In the genomic region with DNA sequence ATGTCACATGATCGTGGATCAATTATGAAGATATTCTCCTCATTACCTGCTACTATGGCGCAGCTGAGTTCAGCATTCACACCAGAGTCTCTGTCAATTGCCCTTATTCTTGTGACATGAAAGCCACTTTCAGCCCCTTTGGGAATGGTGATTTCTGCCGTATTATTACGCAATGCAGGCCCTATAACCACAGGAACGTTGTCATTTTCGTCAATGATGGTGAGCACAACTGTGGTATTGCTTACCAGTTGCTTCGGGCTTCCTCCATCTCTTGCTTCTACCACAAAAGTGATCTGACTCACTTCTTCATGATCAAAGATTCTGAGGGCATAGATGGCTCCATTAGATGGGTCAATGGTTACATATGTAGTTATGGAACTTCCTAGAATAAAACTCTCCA, we compare ENCODE assay signal across 9 cellular contexts. TPM values are rescaled to one million over a fixed set of nuclear protein-coding genes. Genes with fewer than 3 reads are reported as not detected.
DNase-seq lines count a peak whose midpoint lies in the region; ATAC-seq, FAIRE-seq and TF ChIP-seq lines count a peak whose summit lies in the region.
"Had no signal": no experiment of that assay in that cellular context is flagged by ENCODE, and none has a peak within 500 bp of the region (broad histone marks: within the 10 kb centered on the region; RNA-seq: fewer than 3 reads in every experiment).

No MANE protein-coding gene starts in this region.

- H3K27me3 Mint-ChIP-seq in GM23338 (ENCODE audit: insufficient read depth, low read depth, poor library complexity) (peaks cover 2% of the 10 kb centered on the region), astrocyte (ENCODE audit: low read depth, unreplicated experiment) (no peaks in the 10 kb centered on the region)
- no peaks in the 10 kb centered on the region for H3K27me3 Mint-ChIP-seq in activated naive CD4-positive, alpha-beta T cell treated with anti-CD3 and anti-CD28 coated beads for 36 hours (ENCODE audit: low read depth)

- CTCF ChIA-PET in A673 (lab: Charles Lee): no interaction called here
- CTCF ChIA-PET in activated naive CD4-positive, alpha-beta T cell treated with anti-CD3 and anti-CD28 coated beads for 36 hours (lab: Charles Lee): no interaction called here

- H3K9me3 Mint-ChIP-seq in GM23338: no peaks in the 10 kb centered on the region
- H3K9me3 Mint-ChIP-seq in astrocyte (ENCODE audit: unreplicated experiment): no peaks in the 10 kb centered on the region
- no peaks in the 10 kb centered on the region for H3K9me3 Mint-ChIP-seq in activated naive CD4-positive, alpha-beta T cell treated with anti-CD3 and anti-CD28 coated beads for 36 hours

- peak overlapping the region; percentile 80 for H3K4me3 ChIP-seq in GM23338
- peak overlapping the region; percentile 97 for H3K4me3 ChIP-seq in astrocyte (ENCODE audit: insufficient read depth, low read depth, low read length)
- H3K4me3 ChIP-seq in kidney (ENCODE audit: low read length in 2 of 2): peak overlapping the region; percentile 52 to 77
- peak overlapping the region; percentile 86 to 91 for H3K4me3 ChIP-seq in stomach smooth muscle (ENCODE audit: low read length in 2 of 2)
- no peak overlapping the region for H3K4me3 ChIP-seq in A673 (ENCODE audit: low read depth, low read length, poor library complexity, severe bottlenecking)
- H3K4me3 ChIP-seq: body of pancreas had no signal

- no peaks in the 10 kb centered on the region for H3F3A ChIP-seq in GM23338 (replicated peaks; ENCODE audit: low read depth)

- intact Hi-C loops in kidney (cut with DNase I) (no loop called here), A673 (cut with micrococcal nuclease; ENCODE audit: unreplicated experiment) (loop anchor here (5.0 kb wide), 3 partner anchors 132 to 403 kb away; no protein-coding TSS in a partner anchor)
- intact Hi-C loops in activated naive CD4-positive, alpha-beta T cell treated with anti-CD3 and anti-CD28 coated beads for 36 hours (cut with micrococcal nuclease): loop anchor here (10.0 kb wide), 1 partner anchor 1785 kb away; no protein-coding TSS in a partner anchor

- H3K27ac ChIP-seq in GM23338 (ENCODE audit: low read depth): no peak overlapping the region
- H3K27ac ChIP-seq in astrocyte (ENCODE audit: low read depth, low read length): peak overlapping the region; percentile 8
- peak overlapping the region in 1 of 2 donors; percentile 44 for H3K27ac ChIP-seq in kidney (ENCODE audit: low read depth in 2 of 2, low read length in 2 of 2)
- H3K27ac ChIP-seq in stomach smooth muscle (ENCODE audit: low read length): peak overlapping the region; percentile 25
- H3K27ac ChIP-seq in A673 (ENCODE audit: low read depth, low read length, poor library complexity, severe bottlenecking): no peak overlapping the region
- H3K27ac ChIP-seq: body of pancreas had no signal

- no TSS peak for BruUV-seq in A673 (replicated peaks; lab: Mats Ljungman, UMichigan)

- no peak for TF ChIP-seq CTCF in GM23338 (conservative IDR thresholded peaks at IDR 0.05; ENCODE audit: low read depth in 2 of 2)
- no peak for TF ChIP-seq CTCF in astrocyte (IDR thresholded peaks at IDR 0.05; ENCODE audit: insufficient read depth, low read depth, low read length)
- TF ChIP-seq CTCF in kidney (IDR thresholded peaks at IDR 0.05; ENCODE audit: borderline replicate concordance, extremely low read depth, insufficient read depth): no peak
- TF ChIP-seq CTCF in A673 (conservative IDR thresholded peaks at IDR 0.05; ENCODE audit: low read depth, low read length): no peak

- H3K9ac ChIP-seq in astrocyte (ENCODE audit: low read length) (peak overlapping the region; percentile 94), kidney (ENCODE audit: low read length in 2 of 2) (peak overlapping the region in 1 of 2 donors; percentile 27), stomach smooth muscle (ENCODE audit: low read length in 2 of 2) (peak overlapping the region; percentile 15 to 22)

- no peak overlapping the region for H2AFZ ChIP-seq in GM23338
- no peak overlapping the region for H2AFZ ChIP-seq in astrocyte (ENCODE audit: low read depth, low read length)

- H3K27me3 ChIP-seq in GM23338 (ENCODE audit: insufficient read depth) (no peaks in the 10 kb centered on the region), astrocyte (ENCODE audit: insufficient read depth, low read length) (no peaks in the 10 kb centered on the region), stomach smooth muscle (ENCODE audit: control insufficient read depth in 1 of 2, insufficient read depth in 2 of 2, low read length in 2 of 2) (no peaks in the 10 kb centered on the region), A673 (replicated peaks; ENCODE audit: insufficient read depth, low read depth, low read length, poor library complexity) (no peaks in the 10 kb centered on the region)
- H3K27me3 ChIP-seq: body of pancreas had no signal

- H3K4me2 ChIP-seq in GM23338 (peak overlapping the region; percentile 77), astrocyte (ENCODE audit: low read length) (peak overlapping the region; percentile 95)

- H3K36me3 Mint-ChIP-seq in GM23338 (ENCODE audit: low read depth) (peaks cover 29% of the 10 kb centered on the region), astrocyte (ENCODE audit: low read depth, unreplicated experiment) (no peaks in the 10 kb centered on the region)
- H3K36me3 Mint-ChIP-seq in activated naive CD4-positive, alpha-beta T cell treated with anti-CD3 and anti-CD28 coated beads for 36 hours (ENCODE audit: low read depth): no peaks in the 10 kb centered on the region

- no peaks in the 10 kb centered on the region for H3K9me3 ChIP-seq in astrocyte (ENCODE audit: insufficient read depth, low read depth, low read length)
- H3K9me3 ChIP-seq in kidney (ENCODE audit: control insufficient read depth in 1 of 2, low read length in 2 of 2): no peaks in the 10 kb centered on the region
- no peaks in the 10 kb centered on the region for H3K9me3 ChIP-seq in stomach smooth muscle (ENCODE audit: control insufficient read depth in 2 of 2, low read length in 2 of 2)
- no peaks in the 10 kb centered on the region for H3K9me3 ChIP-seq in A673 (ENCODE audit: low read depth, low read length, poor library complexity, severe bottlenecking)
- H3K9me3 ChIP-seq: body of pancreas had no signal

- peak; percentile 83 for FAIRE-seq in astrocyte (lab: Jason Lieb, UNC)
- FAIRE-seq in kidney (lab: Jason Lieb, UNC): no peak

- peaks cover 19% of the 10 kb centered on the region for H3K4me1 Mint-ChIP-seq in GM23338
- H3K4me1 Mint-ChIP-seq in astrocyte (ENCODE audit: low read depth, unreplicated experiment): peaks cover 2% of the 10 kb centered on the region
- H3K4me1 Mint-ChIP-seq in activated naive CD4-positive, alpha-beta T cell treated with anti-CD3 and anti-CD28 coated beads for 36 hours (ENCODE audit: low read depth): peaks cover 3% of the 10 kb centered on the region

- peaks cover 40% of the 10 kb centered on the region for H3K4me1 ChIP-seq in GM23338 (ENCODE audit: insufficient read depth)
- peaks cover 16% of the 10 kb centered on the region for H3K4me1 ChIP-seq in astrocyte (ENCODE audit: insufficient read depth, low read length)
- no peaks in the 10 kb centered on the region for H3K4me1 ChIP-seq in kidney (ENCODE audit: control insufficient read depth in 1 of 2, insufficient read depth in 1 of 2, low read depth in 1 of 2, low read length in 2 of 2)
- peaks cover 9% of the 10 kb centered on the region for H3K4me1 ChIP-seq in stomach smooth muscle (ENCODE audit: control insufficient read depth, insufficient read depth, low read length)
- peaks cover 22% of the 10 kb centered on the region for H3K4me1 ChIP-seq in A673 (ENCODE audit: insufficient read depth, low read length, poor library complexity, severe bottlenecking)

- H4K20me1 ChIP-seq in GM23338 (replicated peaks; ENCODE audit: insufficient read depth): peaks cover 15% of the 10 kb centered on the region
- no peaks in the 10 kb centered on the region for H4K20me1 ChIP-seq in astrocyte (ENCODE audit: insufficient read depth, low read length)

- POLR2A ChIA-PET in A673 (lab: Charles Lee; ENCODE audit: low non-redundant PET): no interaction called here

- H3K79me2 ChIP-seq in GM23338 (replicated peaks; ENCODE audit: insufficient read depth) (peaks cover 64% of the 10 kb centered on the region), astrocyte (ENCODE audit: insufficient read depth, low read length) (peaks cover 28% of the 10 kb centered on the region)

- no peak overlapping the region for H3K27ac Mint-ChIP-seq in GM23338
- H3K27ac Mint-ChIP-seq in astrocyte (ENCODE audit: unreplicated experiment): no peak overlapping the region
- no peak overlapping the region for H3K27ac Mint-ChIP-seq in activated naive CD4-positive, alpha-beta T cell treated with anti-CD3 and anti-CD28 coated beads for 36 hours

- ATAC-seq in GM23338 (no peak), GM18907 (IDR thresholded peaks at IDR 0.05; ENCODE audit: unreplicated experiment) (no peak)
- ATAC-seq: body of pancreas had no signal

- no peak for DNase-seq in GM23338 (ENCODE audit: low spot score)
- peak; percentile 42 for DNase-seq in astrocyte (ENCODE audit: low read depth)
- no peak for DNase-seq in kidney
- no peak for DNase-seq in retina
- DNase-seq in A673 (ENCODE audit: low spot score): no peak
- DNase-seq in activated naive CD4-positive, alpha-beta T cell treated with anti-CD3 and anti-CD28 coated beads for 36 hours: no peak
- DNase-seq: body of pancreas had no signal

- H3K4me3 Mint-ChIP-seq in GM23338: no peak overlapping the region
- H3K4me3 Mint-ChIP-seq in astrocyte (ENCODE audit: unreplicated experiment): no peak overlapping the region
- H3K4me3 Mint-ChIP-seq in activated naive CD4-positive, alpha-beta T cell treated with anti-CD3 and anti-CD28 coated beads for 36 hours: no peak overlapping the region

- no peaks in the 10 kb centered on the region for H3K9me2 ChIP-seq in GM23338 (ENCODE audit: insufficient read depth)

- peaks cover 36% of the 10 kb centered on the region for H3K36me3 ChIP-seq in GM23338 (ENCODE audit: insufficient read depth)
- peaks cover 2% of the 10 kb centered on the region for H3K36me3 ChIP-seq in astrocyte (ENCODE audit: insufficient read depth, low read length)
- H3K36me3 ChIP-seq in kidney (ENCODE audit: control insufficient read depth in 1 of 2, insufficient read depth in 2 of 2, low read length in 2 of 2): no peaks in the 10 kb centered on the region
- H3K36me3 ChIP-seq in stomach smooth muscle (ENCODE audit: control insufficient read depth in 2 of 2, insufficient read depth in 2 of 2, low read length in 2 of 2): no peaks in the 10 kb centered on the region
- no peaks in the 10 kb centered on the region for H3K36me3 ChIP-seq in A673 (ENCODE audit: insufficient read depth, low read length, poor library complexity, severe bottlenecking)

RNA-seq across cellular contexts. Expression of a gene that starts 2.1 kb away (rescaled TPM):
- total RNA-seq in GM23338 (2014; rRNA removed; shearing (Covaris generic)): 63.2 and 68.1 TPM in 2 replicates
- 17.3 and 19.5 TPM in 2 replicates for polyA plus RNA-seq in GM23338 (2016; fragmentation: Nextera tagmentation; extraction: Ambion mirVana)
- total RNA-seq in astrocyte: 4.6 and 4.9 TPM in 2 replicates
- 10.1 TPM for total RNA-seq in kidney
- 2.2 TPM for polyA plus RNA-seq in kidney (ENCODE audit: insufficient read depth, low read depth, low replicate concordance)
- total RNA-seq in A673 (2021): 7.8 and 10.0 TPM in 2 replicates
- total RNA-seq in activated naive CD4-positive, alpha-beta T cell treated with anti-CD3 and anti-CD28 coated beads for 36 hours: under 1 TPM in 1 of 2 experiments, not detected in 1; 0.05 TPM

Comparison
In these comparisons a context has a peak if more than half of its experiments do, and no peak if none do; other contexts are left out.
1. H3K27ac ChIP-seq: peak in astrocyte (single experiment) and stomach smooth muscle (single experiment); none in GM23338 (single experiment) and A673 (single experiment).